ENCODE assay signal across 8 cellular contexts in the genomic region with DNA sequence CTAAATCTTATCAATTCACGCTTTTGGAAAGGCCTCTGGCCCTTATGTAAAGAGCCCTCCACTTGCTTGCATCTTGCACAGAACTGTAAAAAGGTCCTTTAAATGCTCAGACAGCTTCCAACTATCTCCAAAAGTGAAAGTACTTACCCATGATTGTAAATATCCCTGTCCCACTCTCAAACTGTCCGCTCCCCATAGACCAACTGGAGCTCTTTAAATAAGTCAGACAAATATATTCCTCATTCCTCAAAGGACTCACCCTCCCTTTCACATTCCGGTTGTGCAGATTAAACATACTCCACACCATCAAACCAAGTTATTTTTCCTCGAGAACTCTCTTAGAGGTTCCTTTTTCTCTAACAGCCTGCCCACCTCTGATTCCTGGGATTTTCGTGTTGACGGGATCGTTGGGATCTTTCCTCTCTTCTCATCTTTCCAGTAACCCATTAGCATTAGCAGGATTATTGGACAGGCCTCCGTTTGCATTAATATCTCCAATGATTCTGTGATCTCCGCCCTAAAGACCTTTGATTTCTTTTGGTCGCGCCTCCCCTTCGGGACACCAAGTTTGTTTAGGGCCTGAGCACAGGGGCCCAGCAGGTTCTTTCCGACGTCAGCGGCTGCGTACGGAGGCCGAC. TPM values are rescaled to one million over a fixed set of nuclear protein-coding genes. Genes with fewer than 3 reads are reported as not detected.
DNase-seq lines count a peak whose midpoint lies in the region; ATAC-seq and TF ChIP-seq lines count a peak whose summit lies in the region.

No MANE protein-coding gene starts in this region.

- H3K4me3 ChIP-seq in colonic mucosa = peak overlapping the region; percentile 63
- H3K4me3 ChIP-seq in lower lobe of right lung = peak overlapping the region; percentile 77
- peak overlapping the region; percentile 59 to 75 for H3K4me3 ChIP-seq in uterus

- peak; percentile 54 for DNase-seq in Daoy (ENCODE audit: low read depth)
- peak; percentile 77 for DNase-seq in NCI-H146 (lab: John Stamatoyannopoulos, UW)
- peak; percentile 77 for DNase-seq in colonic mucosa
- DNase-seq in lower lobe of right lung = peak; percentile 81
- DNase-seq in uterus = no peak
- DNase-seq in NCI-H2107 (lab: John Stamatoyannopoulos, UW) = no peak
- DNase-seq in DMS153 treated with DMSO at 0.1 percent for 48 hours (lab: John Stamatoyannopoulos, UW; ENCODE audit: unreplicated experiment) = no peak

- H3K9me3 ChIP-seq in colonic mucosa = no peaks in the 10 kb centered on the region
- H3K9me3 ChIP-seq in lower lobe of right lung = no peaks in the 10 kb centered on the region
- no peaks in the 10 kb centered on the region for H3K9me3 ChIP-seq in uterus

- ATAC-seq in GM21723 (IDR thresholded peaks at IDR 0.05; ENCODE audit: unreplicated experiment) (peak; percentile 37), lower lobe of right lung (peak; percentile 80 to 84)

- no peak for TF ChIP-seq CTCF in colonic mucosa (IDR thresholded peaks at IDR 0.05)
- no peak for TF ChIP-seq CTCF in lower lobe of right lung (IDR thresholded peaks at IDR 0.05)
- no peak for TF ChIP-seq CTCF in uterus (IDR thresholded peaks at IDR 0.05)

- peak overlapping the region; percentile 79 to 90 for H3K9ac ChIP-seq in colonic mucosa (ENCODE audit: low read depth in 2 of 2, low read length in 2 of 2)

- no peak for TF ChIP-seq POLR2A in uterus (IDR thresholded peaks at IDR 0.05)

- H3K4me1 ChIP-seq in colonic mucosa (no peaks in the 10 kb centered on the region), lower lobe of right lung (peaks cover 35% of the 10 kb centered on the region), uterus (peaks cover 0 to 7% of the 10 kb centered on the region in 2 donors)

- H3K27ac ChIP-seq in colonic mucosa (peak overlapping the region; percentile 89), lower lobe of right lung (peak overlapping the region; percentile 96), uterus (peak overlapping the region; percentile 67 to 75)

- intact Hi-C loops in colonic mucosa (cut with DNase I) = no loop called here
- intact Hi-C loops in lower lobe of right lung (cut with DNase I) = no loop called here
- intact Hi-C loops in uterus (cut with DNase I; ENCODE audit: low total_unique reads) = no loop called here

- H3K36me3 ChIP-seq in colonic mucosa (no peaks in the 10 kb centered on the region), lower lobe of right lung (no peaks in the 10 kb centered on the region), uterus (no peaks in the 10 kb centered on the region)

- H3K27me3 ChIP-seq in colonic mucosa = no peaks in the 10 kb centered on the region
- no peaks in the 10 kb centered on the region for H3K27me3 ChIP-seq in lower lobe of right lung (ENCODE audit: low read depth)
- no peaks in the 10 kb centered on the region for H3K27me3 ChIP-seq in uterus

RNA-seq across cellular contexts. Expression of a gene that starts 0.8 kb away (rescaled TPM):
- 20.7 and 21.1 TPM in 2 replicates for total RNA-seq in Daoy (2014; rRNA removed; shearing (Covaris generic))
- total RNA-seq in colonic mucosa = 10 to 100 TPM; 47.2 to 75.6 TPM
- total RNA-seq in lower lobe of right lung = 55.4 TPM
- 10 to 100 TPM; 32.6 to 78.3 (median 54.9) TPM for total RNA-seq in uterus

Comparison
In these comparisons a context has a peak if more than half of its experiments do, and no peak if none do; other contexts are left out.
1. DNase-seq: peak in Daoy (single experiment), NCI-H146 (single experiment), colonic mucosa (single experiment) and lower lobe of right lung (single experiment); none in uterus (0 of 2), NCI-H2107 (single experiment) and DMS153 treated with DMSO at 0.1 percent for 48 hours (single experiment).
2. Peak in every context shown above with its lines, with median percentiles within 50 percentile points of each other: H3K27ac ChIP-seq and H3K4me3 ChIP-seq.